In genomic region chr2:41697389-41697788, GRCh38 we compare ENCODE assay signal across 32 cellular contexts.
"Had no signal": no experiment of that assay in that cellular context is flagged by ENCODE, and none has a peak within 500 bp of the region (broad histone marks: within the 10 kb centered on the region; RNA-seq: fewer than 3 reads in every experiment).

No MANE protein-coding gene starts in this region.

- H3K4me3 ChIP-seq: MG63 had no signal

- H3K36me3 ChIP-seq: MG63 had no signal

- H3K9me3 ChIP-seq: MG63 had no signal

- DNase-seq: Karpas-422, Kasumi-1, MG63, MM.1S, MV-4-11, NCI-H1048, NCI-H1092, NCI-H1092 treated with DMSO at 0.1 percent for 48 hours, NCI-H1105, NCI-H1105 treated with DMSO at 0.1 percent for 48 hours, NCI-H1417 treated with DMSO at 0.1 percent for 48 hours, NCI-H1436, NCI-H1436 treated with DMSO at 0.1 percent for 48 hours, NCI-H146, NCI-H1694, NCI-H1694 treated with DMSO at 0.1 percent for 48 hours, NCI-H187, NCI-H187 treated with DMSO at 0.1 percent for 48 hours, NCI-H1930, NCI-H2029, NCI-H2029 treated with DMSO at 0.1 percent for 48 hours, NCI-H2081, NCI-H2081 treated with DMSO at 0.1 percent for 48 hours, NCI-H2107, NCI-H2171, NCI-H2171 treated with DMSO at 0.1 percent for 48 hours, NCI-H226, NCI-H345, NCI-H446, NCI-H446 treated with DMSO at 0.1 percent for 48 hours, NCI-H510A, NCI-H510A treated with DMSO at 0.1 percent for 48 hours had no signal
